Comparison of ENCODE assay signal across 17 cellular contexts in the genomic region with DNA sequence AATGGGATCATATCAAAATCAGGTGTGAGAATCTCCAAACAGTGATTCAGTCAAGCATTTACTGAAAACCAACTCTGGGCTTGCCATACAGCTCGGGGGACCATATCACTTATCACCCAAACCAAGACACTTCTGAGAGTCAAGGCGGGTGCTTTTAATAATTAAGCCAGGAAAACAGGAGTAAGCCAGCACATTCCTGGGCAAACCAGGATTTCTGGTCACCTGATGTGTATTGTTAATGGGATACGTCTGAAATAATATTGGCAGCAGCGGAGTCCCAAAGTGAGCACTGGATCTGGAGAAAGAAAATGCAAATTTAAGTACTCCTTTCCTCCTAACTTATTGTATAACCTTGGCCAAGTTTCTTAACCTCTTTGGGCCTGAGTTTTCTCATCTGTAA. TPM values are rescaled to one million over a fixed set of nuclear protein-coding genes. Genes with fewer than 3 reads are reported as not detected.
DNase-seq lines count a peak whose midpoint lies in the region; FAIRE-seq and TF ChIP-seq lines count a peak whose summit lies in the region.
"Had no signal": no experiment of that assay in that cellular context is flagged by ENCODE, and none has a peak within 500 bp of the region (broad histone marks: within the 10 kb centered on the region; RNA-seq: fewer than 3 reads in every experiment).

No MANE protein-coding gene starts in this region.

- H3K4me1 ChIP-seq in stomach (peaks cover 0 to 21% (median 16%) of the 10 kb centered on the region in 4 donors), thyroid gland (peaks cover 0 to 4% of the 10 kb centered on the region in 2 donors)

- H3K9me3 ChIP-seq in stomach (no peaks in the 10 kb centered on the region), thyroid gland (no peaks in the 10 kb centered on the region)

- no peak for DNase-seq in GM19239 (ENCODE audit: insufficient read length, low spot score)
- DNase-seq in epithelial cell of proximal tubule (ENCODE audit: low read depth), result peak; percentile 37
- peak; percentile 13 to 63 for DNase-seq in lung microvascular endothelial cell (ENCODE audit: low read depth in 2 of 2)
- peak; percentile 44 for DNase-seq in stomach
- no peak for DNase-seq in foreskin melanocyte
- no peak for DNase-seq in NCI-H510A treated with DMSO at 0.1 percent for 48 hours (lab: John Stamatoyannopoulos, UW)
- DNase-seq in thyroid gland, result no peak
- no peak for DNase-seq in dedifferentiated amniotic fluid mesenchymal stem cell (ENCODE audit: extremely low spot score)
- DNase-seq: CD4-positive, alpha-beta T cell; HFFc6; Kasumi-1; MM.1S; NCI-H1092 treated with DMSO at 0.1 percent for 48 hours; NCI-H2081 treated with DMSO at 0.1 percent for 48 hours; NCI-H524 had no signal

- H3K27ac ChIP-seq in stomach, result peak overlapping the region in 3 of 5 donors; percentile 35 to 62 (median 58)
- H3K27ac ChIP-seq in thyroid gland, result no peak overlapping the region

- 21 to 50% (median 47%) methylated on average over 4 of the region's 4 CpGs for WGBS in stomach, 5 donors
- 81 to 87% methylated on average over 4 of the region's 4 CpGs for WGBS in thyroid gland, 2 donors

- H3K27me3 ChIP-seq in stomach, result no peaks in the 10 kb centered on the region
- H3K27me3 ChIP-seq in thyroid gland, result no peaks in the 10 kb centered on the region

- TF ChIP-seq CTCF in epithelial cell of proximal tubule (conservative IDR thresholded peaks at IDR 0.05; ENCODE audit: low read depth, low read length) (no peak), stomach (IDR thresholded peaks at IDR 0.05) (no peak), thyroid gland (IDR thresholded peaks at IDR 0.05) (no peak)

- intact Hi-C loops in stomach (cut with DNase I; ENCODE audit: low total_unique reads), result no loop called here
- intact Hi-C loops in thyroid gland (cut with DNase I), result no loop called here

- H3K36me3 ChIP-seq in stomach (peaks cover 12 to 66% (median 35%) of the 10 kb centered on the region in 4 donors), thyroid gland (peaks cover 18 to 19% of the 10 kb centered on the region in 2 donors)

- TF ChIP-seq POLR2A in stomach (IDR thresholded peaks at IDR 0.05) (no peak), thyroid gland (IDR thresholded peaks at IDR 0.05) (no peak)

- H3K4me3 ChIP-seq in epithelial cell of proximal tubule (ENCODE audit: low read depth, low read length) (no peak overlapping the region), stomach (no peak overlapping the region), thyroid gland (replicated peaks in 1 of 3) (no peak overlapping the region)

- peak; percentile 8 for FAIRE-seq in GM19239 (lab: Jason Lieb, UNC)
- FAIRE-seq: H54, HTR-8/SVneo had no signal

- TF ChIP-seq EP300 in stomach (IDR thresholded peaks at IDR 0.05), result no peak

RNA-seq across cellular contexts. Expression of a gene that starts 17.6 kb away (rescaled TPM):
- 4.0 and 4.3 TPM in 2 replicates for total RNA-seq in epithelial cell of proximal tubule
- total RNA-seq in lung microvascular endothelial cell, result 4.2 and 5.2 TPM in 2 replicates
- total RNA-seq in stomach, result 10 to 100 TPM in 2 of 5 donors, 1 to 10 TPM in 3; 1.7 to 69.4 (median 9.7) TPM
- polyA plus RNA-seq in stomach, result 1 to 10 TPM; 5.3 to 9.5 (median 8.6) TPM
- total RNA-seq in thyroid gland, result 10 to 100 TPM; 15.2 to 31.9 (median 19.5) TPM

RNA-seq across cellular contexts. Expression of a gene that starts 31.6 kb away (rescaled TPM):
- 94.7 and 256 TPM in 2 replicates for total RNA-seq in epithelial cell of proximal tubule
- 69.5 and 70.4 TPM in 2 replicates for total RNA-seq in lung microvascular endothelial cell
- total RNA-seq in stomach, result 100 to 1,000 TPM in 1 of 5 donors, 10 to 100 TPM in 4; 21.9 to 110 (median 33.8) TPM
- polyA plus RNA-seq in stomach, result 100 to 1,000 TPM; 152 to 163 (median 161) TPM
- total RNA-seq in thyroid gland, result 10 to 100 TPM; 45.6 to 85.9 (median 56.3) TPM

RNA-seq across cellular contexts. Expression of a gene that starts 34.9 kb away (rescaled TPM):
- total RNA-seq in epithelial cell of proximal tubule (18.2 and 52.8 TPM in 2 replicates), lung microvascular endothelial cell (8.1 and 9.9 TPM in 2 replicates), stomach (100 to 1,000 TPM in 1 of 5 donors, 10 to 100 TPM in 3, 1 to 10 TPM in 1; 5.1 to 261 (median 42.6) TPM), thyroid gland (10 to 100 TPM; 19.1 to 52.7 (median 49.0) TPM)
- 10 to 100 TPM; 46.5 to 65.7 (median 64.8) TPM for polyA plus RNA-seq in stomach

RNA-seq across cellular contexts. Expression of a gene that starts 46.9 kb away (rescaled TPM):
- total RNA-seq in epithelial cell of proximal tubule (17.6 and 38.5 TPM in 2 replicates), lung microvascular endothelial cell (11.3 and 21.6 TPM in 2 replicates), stomach (10 to 100 TPM; 14.0 to 57.4 (median 28.3) TPM), thyroid gland (10 to 100 TPM; 37.0 to 61.1 (median 50.9) TPM)
- 10 to 100 TPM; 14.6 to 36.0 (median 32.1) TPM for polyA plus RNA-seq in stomach

RNA-seq across cellular contexts. Expression of a gene that starts 50.1 kb away (rescaled TPM):
- total RNA-seq in epithelial cell of proximal tubule, result not detected in 2 replicates
- total RNA-seq in lung microvascular endothelial cell, result not detected in 2 replicates
- 10 to 100 TPM in 4 of 5 donors, not detected in 1; 12.7 to 30.9 (median 21.2) TPM for total RNA-seq in stomach
- 1 to 10 TPM; 1.6 to 6.7 (median 5.8) TPM for polyA plus RNA-seq in stomach
- total RNA-seq in thyroid gland, result 1 to 10 TPM; 3.5 to 7.9 (median 7.1) TPM
- total RNA-seq: HFFc6 had no signal

Comparison
In these comparisons a context has a peak if more than half of its experiments do, and no peak if none do; other contexts are left out.
1. DNase-seq: peak in epithelial cell of proximal tubule (single experiment), lung microvascular endothelial cell (2 of 2) and stomach (single experiment); none in GM19239 (single experiment), foreskin melanocyte (single experiment), NCI-H510A treated with DMSO at 0.1 percent for 48 hours (single experiment), thyroid gland (0 of 2) and dedifferentiated amniotic fluid mesenchymal stem cell (single experiment).
2. H3K27ac ChIP-seq: peak in stomach (3 of 5); none in thyroid gland (0 of 3).